Comparison of ENCODE assay signal across 23 cellular contexts in the genomic region with DNA sequence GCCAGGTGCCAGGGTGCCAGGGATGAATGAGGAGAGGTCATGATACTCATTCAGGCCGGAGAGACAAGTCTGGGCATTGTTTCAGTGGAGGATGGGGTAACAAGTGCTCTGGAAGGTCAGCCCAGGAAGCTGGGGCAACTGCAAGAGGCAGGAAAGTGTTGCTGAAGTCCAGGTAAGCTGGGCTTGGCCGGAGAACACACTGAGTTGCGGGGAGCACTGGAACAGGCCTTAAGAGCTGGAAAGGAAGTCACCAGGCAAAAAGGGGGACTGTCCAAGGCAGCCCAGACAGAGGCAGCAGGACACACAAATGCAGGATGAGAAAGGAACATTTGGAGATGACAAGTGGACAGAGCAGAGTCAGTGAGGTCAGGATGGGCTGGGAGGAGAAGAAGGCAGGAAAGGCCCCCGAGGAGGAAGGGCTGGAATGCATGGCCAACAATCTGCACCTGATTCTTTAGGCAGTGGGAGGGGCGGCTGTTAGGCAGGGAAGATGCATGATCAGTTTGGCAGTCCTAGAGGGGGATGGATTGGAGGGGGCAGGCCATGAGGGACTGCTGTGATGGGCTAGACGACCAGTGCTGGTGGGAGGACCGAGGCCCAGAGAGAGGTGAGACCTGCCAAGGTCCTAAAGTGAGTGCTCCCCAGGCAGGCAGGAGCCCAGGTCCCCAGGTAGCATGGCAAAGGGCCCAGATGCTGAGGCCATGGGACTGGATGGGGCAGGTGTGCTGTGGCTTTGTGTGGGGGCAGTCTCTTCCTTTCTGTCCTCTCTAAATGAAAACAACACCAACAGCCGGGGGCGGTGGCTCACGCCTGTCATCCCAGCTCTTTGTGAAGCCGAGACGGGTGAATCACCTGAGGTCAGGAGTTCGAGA. TPM values are rescaled to one million over a fixed set of nuclear protein-coding genes. Genes with fewer than 3 reads are reported as not detected.
"Had no signal": no experiment of that assay in that cellular context is flagged by ENCODE, and none has a peak within 500 bp of the region (broad histone marks: within the 10 kb centered on the region; RNA-seq: fewer than 3 reads in every experiment).

No MANE protein-coding gene starts in this region.

- H3K9me3 ChIP-seq: heart right ventricle, ovary, psoas muscle, stomach, testis had no signal

- ATAC-seq: naive thymus-derived CD4-positive, alpha-beta T cell had no signal

- H3K4me1 ChIP-seq: neural progenitor cell, psoas muscle, testis had no signal

- H3K9ac ChIP-seq: neural progenitor cell had no signal

- DNase-seq: activated CD4-positive, alpha-beta T cell treated with anti-CD3 and anti-CD28 coated beads for 1 hour; activated CD8-positive, alpha-beta memory T cell treated with anti-CD3 and anti-CD28 coated beads for 24 hours; activated CD8-positive, alpha-beta memory T cell treated with anti-CD3 and anti-CD28 coated beads, Interleukin-2, amount 50 U/mL, for 48 hours; activated effector memory CD4-positive, alpha-beta T cell treated with anti-CD3 and anti-CD28 coated beads, Interleukin-2, amount 50 U/mL, for 16 hours; activated naive CD4-positive, alpha-beta T cell treated with anti-CD3 and anti-CD28 coated beads, Interleukin-2, amount 50 U/mL, for 16 hours; activated T-cell treated with anti-CD3 and anti-CD28 coated beads, Interleukin-2, amount 50 U/mL, for 72 hours; brain microvascular endothelial cell; central memory CD4-positive, alpha-beta T cell; dorsolateral prefrontal cortex; heart right ventricle; immature natural killer cell; mesendoderm; naive thymus-derived CD4-positive, alpha-beta T cell; ovary; psoas muscle; right cardiac atrium; small intestine; stimulated activated CD4-positive, alpha-beta T cell treated with anti-CD3 and anti-CD28 coated beads, Interleukin-15, amount 100 ng/mL, for 24 hours; stimulated activated CD4-positive, alpha-beta T cell treated with anti-CD3 and anti-CD28 coated beads, Interleukin-2, amount 100 ng/mL, for 48 hours; stomach; testis had no signal

- H3K4me2 ChIP-seq: neural progenitor cell had no signal

- H3K27ac ChIP-seq: brain microvascular endothelial cell, heart right ventricle, neural progenitor cell, ovary, psoas muscle, stomach, testis had no signal

- H2AFZ ChIP-seq: neural progenitor cell had no signal

- H3K27me3 ChIP-seq: brain microvascular endothelial cell, dorsolateral prefrontal cortex, neural progenitor cell, ovary, testis had no signal

- H3K36me3 ChIP-seq: brain microvascular endothelial cell, heart right ventricle, neural progenitor cell, ovary, stomach had no signal

- H3K4me3 ChIP-seq: heart right ventricle, neural progenitor cell, ovary, psoas muscle, stomach, testis had no signal

RNA-seq across cellular contexts. Expression of gene HHIPL1, which starts 17.2 kb away (rescaled TPM):
- polyA plus RNA-seq: immature natural killer cell; naive thymus-derived CD4-positive, alpha-beta T cell had no signal

RNA-seq across cellular contexts. Expression of gene CYP46A1, which starts 56.4 kb away (rescaled TPM):
- total RNA-seq: T-helper 1 cell treated with Interleukin-12 subunit alpha and Interleukin-12 subunit beta and Interleukin-4 antibody, amounts not matched to agents 30 ng/mL and 1 ng/mL, for 36 hours had no signal
- polyA plus RNA-seq: immature natural killer cell had no signal
